In genomic region chr13:27161423-27161822, GRCh38 we compare ENCODE assay signal across 21 cellular contexts. TPM values are rescaled to one million over a fixed set of nuclear protein-coding genes. Genes with fewer than 3 reads are reported as not detected.
A peak's percentile ranks its signal among the peaks of the same experiment; 100 is the strongest.
DNase-seq lines count a peak whose midpoint lies in the region; ATAC-seq, FAIRE-seq and TF ChIP-seq lines count a peak whose summit lies in the region.
"Had no signal": no experiment of that assay in that cellular context is flagged by ENCODE, and none has a peak within 500 bp of the region (broad histone marks: within the 10 kb centered on the region; RNA-seq: fewer than 3 reads in every experiment).

No MANE protein-coding gene starts in this region.

- H3K9me3 Mint-ChIP-seq in activated T-helper 17 cell treated with anti-CD3 and anti-CD28 coated beads, Interleukin-2, amount 50 U/mL, for 72 hours = peaks cover 3% of the 10 kb centered on the region

- H3K36me3 Mint-ChIP-seq in activated T-helper 17 cell treated with anti-CD3 and anti-CD28 coated beads, Interleukin-2, amount 50 U/mL, for 72 hours (ENCODE audit: low read depth) = peaks cover 53% of the 10 kb centered on the region

- peak overlapping the region; percentile 47 for H3K4me3 Mint-ChIP-seq in activated T-helper 17 cell treated with anti-CD3 and anti-CD28 coated beads, Interleukin-2, amount 50 U/mL, for 72 hours

- H3K27ac Mint-ChIP-seq in activated T-helper 17 cell treated with anti-CD3 and anti-CD28 coated beads, Interleukin-2, amount 50 U/mL, for 72 hours = no peak overlapping the region

- H3K36me3 ChIP-seq in pancreas (no peaks in the 10 kb centered on the region), thyroid gland (no peaks in the 10 kb centered on the region)

- H3K27ac ChIP-seq in pancreas (no peak overlapping the region), thyroid gland (no peak overlapping the region)
- H3K27ac ChIP-seq: 22Rv1, BLaER1, RWPE1 had no signal

- no peak overlapping the region for H3K4me3 ChIP-seq in pancreas
- no peak overlapping the region for H3K4me3 ChIP-seq in thyroid gland (replicated peaks in 1 of 3)
- H3K4me3 ChIP-seq: BLaER1 had no signal

- FAIRE-seq in pancreas (lab: Jason Lieb, UNC) = no peak
- FAIRE-seq: D721Med, H54 had no signal

- ATAC-seq in activated T-helper 17 cell treated with anti-CD3 and anti-CD28 coated beads, Interleukin-2, amount 50 U/mL, for 72 hours (replicated peaks) = no peak
- peak in 3 of 4 donors; percentile 41 to 70 (median 64) for ATAC-seq in pancreas
- ATAC-seq in HG03196 (IDR thresholded peaks at IDR 0.05; ENCODE audit: unreplicated experiment) = no peak

- DNase-seq in NCI-H748 (lab: John Stamatoyannopoulos, UW; ENCODE audit: unreplicated experiment) = peak; percentile 28
- no peak for DNase-seq in NCI-H748 treated with DMSO at 0.1 percent for 48 hours (lab: John Stamatoyannopoulos, UW)
- DNase-seq in pancreas = no peak
- DNase-seq in thyroid gland = no peak
- DNase-seq in AG08395 (ENCODE audit: low spot score) = no peak
- DNase-seq in head of caudate nucleus = no peak
- DNase-seq: DMS79, MV-4-11, NCI-H1417, NCI-H1930, NCI-H2171 treated with DMSO at 0.1 percent for 48 hours, NCI-H446 treated with DMSO at 0.1 percent for 48 hours, NCI-H774 had no signal

- peaks cover 11 to 18% (median 14%) of the 10 kb centered on the region in 3 donors for H3K4me1 ChIP-seq in pancreas
- peaks cover 0 to 8% of the 10 kb centered on the region in 2 donors for H3K4me1 ChIP-seq in thyroid gland
- H3K4me1 ChIP-seq: BLaER1 had no signal

- H3K9me3 ChIP-seq in pancreas (no peaks in the 10 kb centered on the region), thyroid gland (no peaks in the 10 kb centered on the region)

- TF ChIP-seq CTCF in pancreas (IDR thresholded peaks at IDR 0.05) (no peak), thyroid gland (IDR thresholded peaks at IDR 0.05) (no peak)

- TF ChIP-seq POLR2A in thyroid gland (IDR thresholded peaks at IDR 0.05) = no peak

- H3K27me3 Mint-ChIP-seq in activated T-helper 17 cell treated with anti-CD3 and anti-CD28 coated beads, Interleukin-2, amount 50 U/mL, for 72 hours = no peaks in the 10 kb centered on the region
- H3K27me3 Mint-ChIP-seq: CD8-positive, alpha-beta memory T cell had no signal

- intact Hi-C loops in pancreas (cut with DNase I) (no loop called here), thyroid gland (cut with DNase I) (no loop called here), head of caudate nucleus (cut with DNase I) (no loop called here)

- 70% methylated on average over 2 of the region's 2 CpGs for WGBS in pancreas, 2 donors
- WGBS in thyroid gland, 2 donors = 87 to 91% methylated on average over 2 of the region's 2 CpGs

- H3K4me1 Mint-ChIP-seq in activated T-helper 17 cell treated with anti-CD3 and anti-CD28 coated beads, Interleukin-2, amount 50 U/mL, for 72 hours = peaks cover 48% of the 10 kb centered on the region

- no peaks in the 10 kb centered on the region for H3K27me3 ChIP-seq in pancreas
- no peaks in the 10 kb centered on the region for H3K27me3 ChIP-seq in thyroid gland
- H3K27me3 ChIP-seq: BLaER1 had no signal

RNA-seq across cellular contexts. Expression of gene USP12, which starts 10.2 kb away (rescaled TPM):
- 10 to 100 TPM; 65.6 to 77.2 TPM for total RNA-seq in activated T-helper 17 cell treated with anti-CD3 and anti-CD28 coated beads, Interleukin-2, amount 50 U/mL, for 72 hours
- total RNA-seq in pancreas = 10 to 100 TPM in 2 of 6 donors, 1 to 10 TPM in 4; 8.6 to 18.9 (median 9.4) TPM
- polyA plus RNA-seq in pancreas = 1 to 10 TPM; 3.9 to 9.9 TPM
- total RNA-seq in thyroid gland = 10 to 100 TPM; 19.2 to 33.7 (median 25.9) TPM

Comparison
In these comparisons a context has a peak if more than half of its experiments do, and no peak if none do; other contexts are left out.
1. ATAC-seq: peak in pancreas (3 of 4); none in activated T-helper 17 cell treated with anti-CD3 and anti-CD28 coated beads, Interleukin-2, amount 50 U/mL, for 72 hours (single experiment) and HG03196 (single experiment).